In genomic region chr9:87545858-87546257, GRCh38 we compare ENCODE assay signal across 18 cellular contexts. TPM values are rescaled to one million over a fixed set of nuclear protein-coding genes. Genes with fewer than 3 reads are reported as not detected.
DNase-seq lines count a peak whose midpoint lies in the region; ATAC-seq and TF ChIP-seq lines count a peak whose summit lies in the region.
"Had no signal": no experiment of that assay in that cellular context is flagged by ENCODE, and none has a peak within 500 bp of the region (broad histone marks: within the 10 kb centered on the region; RNA-seq: fewer than 3 reads in every experiment).

No MANE protein-coding gene starts in this region.

- TF ChIP-seq CTCF in A673 (conservative IDR thresholded peaks at IDR 0.05; ENCODE audit: low read depth, low read length) (no peak), endodermal cell (conservative IDR thresholded peaks at IDR 0.05) (no peak), neural crest cell (conservative IDR thresholded peaks at IDR 0.05) (no peak), adrenal gland (IDR thresholded peaks at IDR 0.05) (no peak)

- intact Hi-C loops in A673 (cut with micrococcal nuclease; ENCODE audit: unreplicated experiment), result no loop called here
- intact Hi-C loops in adrenal gland (cut with DNase I), result no loop called here

- POLR2A ChIA-PET in A673 (lab: Charles Lee; ENCODE audit: low non-redundant PET), result no interaction called here

- DNase-seq in A673 (ENCODE audit: low spot score) (no peak), MG63 (peak; percentile 48), endodermal cell (no peak), neural crest cell (ENCODE audit: low read depth, low spot score) (no peak), adrenal gland (no peak), LoVo (ENCODE audit: low spot score) (no peak), NCI-H146 treated with DMSO at 0.1 percent for 48 hours (lab: John Stamatoyannopoulos, UW; ENCODE audit: unreplicated experiment) (no peak)
- DNase-seq: activated CD8-positive, alpha-beta T cell treated with anti-CD3 and anti-CD28 coated beads, Interleukin-2, amount 10 ng/mL, durations not matched to agents 7 days and 5 days; body of pancreas; CD4-positive, alpha-beta memory T cell; effector CD4-positive, alpha-beta T cell; foreskin melanocyte; NCI-H1930; NCI-H774; T-cell; tibial artery had no signal

- no peaks in the 10 kb centered on the region for H3K27me3 Mint-ChIP-seq in endodermal cell (ENCODE audit: insufficient read depth)
- no peaks in the 10 kb centered on the region for H3K27me3 Mint-ChIP-seq in neural crest cell (ENCODE audit: low read depth)

- ATAC-seq in GM21381 (IDR thresholded peaks at IDR 0.05; ENCODE audit: unreplicated experiment), result no peak
- ATAC-seq: activated CD8-positive, alpha-beta T cell treated with anti-CD3 and anti-CD28 coated beads, Interleukin-2, amount 10 ng/mL, durations not matched to agents 7 days and 5 days; body of pancreas; T-cell had no signal

- H3K36me3 Mint-ChIP-seq in endodermal cell (ENCODE audit: low read depth) (peaks cover 42% of the 10 kb centered on the region), neural crest cell (ENCODE audit: low read depth) (peaks cover 10% of the 10 kb centered on the region)
- H3K36me3 Mint-ChIP-seq: CD4-positive, alpha-beta memory T cell; T-cell had no signal

- H3K27ac ChIP-seq in A673 (ENCODE audit: low read depth, low read length, poor library complexity, severe bottlenecking), result peak overlapping the region; percentile 14
- no peak overlapping the region for H3K27ac ChIP-seq in endodermal cell (ENCODE audit: low read depth, low read length)
- H3K27ac ChIP-seq in adrenal gland, result no peak overlapping the region
- H3K27ac ChIP-seq: body of pancreas, tibial artery, VCaP had no signal

- H3K27ac Mint-ChIP-seq in endodermal cell (peak overlapping the region; percentile 68), neural crest cell (ENCODE audit: unreplicated experiment) (peak overlapping the region; percentile 57)
- H3K27ac Mint-ChIP-seq: activated CD8-positive, alpha-beta T cell treated with anti-CD3 and anti-CD28 coated beads, Interleukin-2, amount 10 ng/mL, durations not matched to agents 7 days and 5 days; CD4-positive, alpha-beta memory T cell; T-cell had no signal

- no peak overlapping the region for H3K4me3 ChIP-seq in A673 (ENCODE audit: low read depth, low read length, poor library complexity, severe bottlenecking)
- H3K4me3 ChIP-seq in MG63, result no peak overlapping the region
- no peak overlapping the region for H3K4me3 ChIP-seq in endodermal cell (ENCODE audit: low read length)
- H3K4me3 ChIP-seq in adrenal gland, result no peak overlapping the region
- H3K4me3 ChIP-seq: body of pancreas, tibial artery had no signal

- WGBS in endodermal cell (ENCODE audit: insufficient coverage in 1 of 2, insufficient read length in 1 of 2), 2 experiments, result 83 to 91% methylated on average over 1 of the region's 1 CpG
- 76 to 96% (median 81%) methylated on average over 1 of the region's 1 CpG for WGBS in adrenal gland, 4 donors

- peaks cover 56% of the 10 kb centered on the region for H3K36me3 ChIP-seq in A673 (ENCODE audit: insufficient read depth, low read length, poor library complexity, severe bottlenecking)
- H3K36me3 ChIP-seq in MG63, result peaks cover 36% of the 10 kb centered on the region
- H3K36me3 ChIP-seq in endodermal cell (ENCODE audit: control insufficient read depth, insufficient read depth, low read length), result peaks cover 40% of the 10 kb centered on the region
- H3K36me3 ChIP-seq in adrenal gland (replicated peaks in 1 of 2), result no peaks in the 10 kb centered on the region
- H3K36me3 ChIP-seq: tibial artery had no signal

- H3K4me1 Mint-ChIP-seq in endodermal cell, result peaks cover 13% of the 10 kb centered on the region
- H3K4me1 Mint-ChIP-seq in neural crest cell, result peaks cover 4% of the 10 kb centered on the region
- H3K4me1 Mint-ChIP-seq: CD4-positive, alpha-beta memory T cell; T-cell had no signal

- no peak overlapping the region for H3K9ac ChIP-seq in endodermal cell (ENCODE audit: extremely low read depth, low read length, poor library complexity, severe bottlenecking)

- no peaks in the 10 kb centered on the region for H3K9me3 ChIP-seq in A673 (ENCODE audit: low read depth, low read length, poor library complexity, severe bottlenecking)
- no peaks in the 10 kb centered on the region for H3K9me3 ChIP-seq in MG63
- H3K9me3 ChIP-seq in endodermal cell (ENCODE audit: control insufficient read depth, low read length), result no peaks in the 10 kb centered on the region
- no peaks in the 10 kb centered on the region for H3K9me3 ChIP-seq in adrenal gland (replicated peaks in 1 of 3)
- H3K9me3 ChIP-seq: body of pancreas, tibial artery had no signal

- H3K9me3 Mint-ChIP-seq in endodermal cell (no peaks in the 10 kb centered on the region), neural crest cell (peaks cover 3% of the 10 kb centered on the region)
- H3K9me3 Mint-ChIP-seq: T-cell had no signal

- CTCF ChIA-PET in A673 (lab: Charles Lee), result no interaction called here

- no peaks in the 10 kb centered on the region for H3K27me3 ChIP-seq in A673 (replicated peaks; ENCODE audit: insufficient read depth, low read depth, low read length, poor library complexity)
- H3K27me3 ChIP-seq in MG63, result no peaks in the 10 kb centered on the region
- H3K27me3 ChIP-seq in endodermal cell (ENCODE audit: control insufficient read depth, insufficient read depth, low read length, poor library complexity, severe bottlenecking), result no peaks in the 10 kb centered on the region
- H3K27me3 ChIP-seq in adrenal gland, result no peaks in the 10 kb centered on the region
- H3K27me3 ChIP-seq: body of pancreas, tibial artery had no signal

- BruUV-seq in A673 (replicated peaks; lab: Mats Ljungman, UMichigan), result no TSS peak

- H3K4me1 ChIP-seq in A673 (ENCODE audit: insufficient read depth, low read length, poor library complexity, severe bottlenecking), result peaks cover 46% of the 10 kb centered on the region
- no peaks in the 10 kb centered on the region for H3K4me1 ChIP-seq in endodermal cell (ENCODE audit: control insufficient read depth, insufficient read depth, low read length)
- no peaks in the 10 kb centered on the region for H3K4me1 ChIP-seq in adrenal gland (replicated peaks in 1 of 2)
- H3K4me1 ChIP-seq: tibial artery had no signal

- TF ChIP-seq POLR2A in adrenal gland (IDR thresholded peaks at IDR 0.05), result no peak

- H3K4me3 Mint-ChIP-seq in endodermal cell, result no peak overlapping the region
- no peak overlapping the region for H3K4me3 Mint-ChIP-seq in neural crest cell
- H3K4me3 Mint-ChIP-seq: activated CD8-positive, alpha-beta T cell treated with anti-CD3 and anti-CD28 coated beads, Interleukin-2, amount 10 ng/mL, durations not matched to agents 7 days and 5 days; CD4-positive, alpha-beta memory T cell; T-cell had no signal

RNA-seq across cellular contexts. Expression of gene DAPK1, which starts 48.2 kb away (rescaled TPM):
- total RNA-seq in A673 (2021) (380 and 386 TPM in 2 replicates), endodermal cell (100 to 1,000 TPM; 117 to 139 TPM), neural crest cell (62.7 and 64.1 TPM in 2 replicates), adrenal gland (10 to 100 TPM; 12.8 to 32.4 (median 25.8) TPM)
- 36.4 and 44.6 TPM in 2 replicates for total RNA-seq in MG63 (2014; rRNA removed; shearing (Covaris generic); ENCODE audit: low replicate concordance)
- 39.1 TPM for polyA plus RNA-seq in endodermal cell (2013, experiment 1 of 2)
- polyA plus RNA-seq in endodermal cell (2013, experiment 2 of 2), result 33.2 TPM
- polyA plus RNA-seq in adrenal gland, result 10 to 100 TPM in 1 of 3 donors, 1 to 10 TPM in 2; 5.4 to 15.6 (median 5.8) TPM
- polyA plus RNA-seq: CD4-positive, alpha-beta memory T cell had no signal
